In the genomic region with DNA sequence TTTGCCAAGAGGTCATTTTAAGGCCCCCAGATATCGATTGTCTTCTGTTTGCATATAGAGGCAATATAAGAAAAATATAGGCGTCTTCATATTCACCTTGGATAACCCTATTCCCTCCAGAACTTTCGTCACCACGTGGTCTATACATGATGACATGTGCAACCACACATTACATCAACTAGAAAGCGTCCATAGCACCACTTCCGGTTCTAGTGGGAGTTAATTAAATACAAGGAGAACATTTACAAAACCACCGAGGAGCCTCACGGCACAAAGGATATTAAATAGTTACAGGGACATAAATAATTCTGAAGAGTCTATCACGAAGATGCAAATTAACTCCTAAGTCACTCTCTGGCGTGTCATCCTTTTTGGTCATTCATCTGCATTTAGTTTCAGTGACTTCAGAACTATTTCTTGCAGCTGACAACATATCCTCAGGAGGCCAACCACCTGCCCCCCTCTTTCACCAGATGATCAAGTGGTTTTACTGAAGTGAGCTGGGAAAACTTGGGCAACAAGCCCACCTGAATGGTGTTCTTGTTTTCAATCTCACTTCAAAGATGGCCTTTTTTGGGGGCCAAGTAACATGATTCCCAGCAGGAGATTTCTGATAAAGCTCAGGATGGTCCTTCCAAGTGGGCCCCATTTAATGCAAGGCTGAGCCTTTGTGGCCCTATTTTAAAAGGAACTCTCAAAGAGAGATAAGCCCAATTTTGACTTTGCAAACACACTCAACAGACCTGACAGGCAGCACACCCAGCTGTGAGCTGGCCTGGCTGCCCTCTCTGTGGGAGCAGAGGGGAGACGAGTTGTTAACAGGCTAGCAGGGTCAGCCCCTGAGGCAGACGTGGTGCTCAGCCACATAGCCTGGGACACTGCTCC, we compare ENCODE assay signal across 1 cellular context.
A peak's percentile ranks its signal among the peaks of the same experiment; 100 is the strongest.
TF ChIP-seq lines count a peak whose summit lies in the region.

No MANE protein-coding gene starts in this region.

TF ChIP-seq in HEK293, 187 proteins besides CTCF, POLR2A, EP300 and RAD21 (continued from another document and continues in another):
- peak; percentile 24; the same call in 1 of the 2 replicates for TF ChIP-seq KLF8 (tag by site-specific recombination; IDR thresholded peaks at IDR 0.05)
- no peak for TF ChIP-seq ZNF16 (tag by site-specific recombination; IDR thresholded peaks at IDR 0.05; ENCODE audit: low read depth)
- TF ChIP-seq ZNF843 (tag by site-specific recombination; IDR thresholded peaks at IDR 0.05): 0 out of 2 replicates have a peak, but pooled peaks have one; percentile 37
- no peak for TF ChIP-seq ZBTB1 (tag by site-specific recombination; IDR thresholded peaks at IDR 0.05)
- TF ChIP-seq, protein P1, sequence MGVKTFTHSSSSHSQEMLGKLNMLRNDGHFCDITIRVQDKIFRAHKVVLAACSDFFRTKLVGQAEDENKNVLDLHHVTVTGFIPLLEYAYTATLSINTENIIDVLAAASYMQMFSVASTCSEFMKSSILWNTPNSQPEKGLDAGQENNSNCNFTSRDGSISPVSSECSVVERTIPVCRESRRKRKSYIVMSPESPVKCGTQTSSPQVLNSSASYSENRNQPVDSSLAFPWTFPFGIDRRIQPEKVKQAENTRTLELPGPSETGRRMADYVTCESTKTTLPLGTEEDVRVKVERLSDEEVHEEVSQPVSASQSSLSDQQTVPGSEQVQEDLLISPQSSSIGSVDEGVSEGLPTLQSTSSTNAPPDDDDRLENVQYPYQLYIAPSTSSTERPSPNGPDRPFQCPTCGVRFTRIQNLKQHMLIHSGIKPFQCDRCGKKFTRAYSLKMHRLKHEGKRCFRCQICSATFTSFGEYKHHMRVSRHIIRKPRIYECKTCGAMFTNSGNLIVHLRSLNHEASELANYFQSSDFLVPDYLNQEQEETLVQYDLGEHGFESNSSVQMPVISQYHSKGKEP (tag by site-specific recombination; IDR thresholded peaks at IDR 0.05): peak; percentile 40; the same call in 1 of the 2 replicates
- TF ChIP-seq ZNF350 (tag by site-specific recombination; IDR thresholded peaks at IDR 0.05): no peak
- TF ChIP-seq ZNF629 (tag by site-specific recombination; IDR thresholded peaks at IDR 0.05): peak; percentile 92
- TF ChIP-seq ZBTB48 (tag by site-specific recombination; IDR thresholded peaks at IDR 0.05): 0 out of 2 replicates have a peak, but pooled peaks have one; percentile 22
- TF ChIP-seq, protein P2, sequence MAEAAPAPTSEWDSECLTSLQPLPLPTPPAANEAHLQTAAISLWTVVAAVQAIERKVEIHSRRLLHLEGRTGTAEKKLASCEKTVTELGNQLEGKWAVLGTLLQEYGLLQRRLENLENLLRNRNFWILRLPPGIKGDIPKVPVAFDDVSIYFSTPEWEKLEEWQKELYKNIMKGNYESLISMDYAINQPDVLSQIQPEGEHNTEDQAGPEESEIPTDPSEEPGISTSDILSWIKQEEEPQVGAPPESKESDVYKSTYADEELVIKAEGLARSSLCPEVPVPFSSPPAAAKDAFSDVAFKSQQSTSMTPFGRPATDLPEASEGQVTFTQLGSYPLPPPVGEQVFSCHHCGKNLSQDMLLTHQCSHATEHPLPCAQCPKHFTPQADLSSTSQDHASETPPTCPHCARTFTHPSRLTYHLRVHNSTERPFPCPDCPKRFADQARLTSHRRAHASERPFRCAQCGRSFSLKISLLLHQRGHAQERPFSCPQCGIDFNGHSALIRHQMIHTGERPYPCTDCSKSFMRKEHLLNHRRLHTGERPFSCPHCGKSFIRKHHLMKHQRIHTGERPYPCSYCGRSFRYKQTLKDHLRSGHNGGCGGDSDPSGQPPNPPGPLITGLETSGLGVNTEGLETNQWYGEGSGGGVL (tag by site-specific recombination; IDR thresholded peaks at IDR 0.05): peak; percentile 57
- 0 out of 2 replicates have a peak, but pooled peaks have one; percentile 9 for TF ChIP-seq ZNF391 (tag by site-specific recombination; IDR thresholded peaks at IDR 0.05; ENCODE audit: borderline replicate concordance, low read depth)
- TF ChIP-seq, protein P3, sequence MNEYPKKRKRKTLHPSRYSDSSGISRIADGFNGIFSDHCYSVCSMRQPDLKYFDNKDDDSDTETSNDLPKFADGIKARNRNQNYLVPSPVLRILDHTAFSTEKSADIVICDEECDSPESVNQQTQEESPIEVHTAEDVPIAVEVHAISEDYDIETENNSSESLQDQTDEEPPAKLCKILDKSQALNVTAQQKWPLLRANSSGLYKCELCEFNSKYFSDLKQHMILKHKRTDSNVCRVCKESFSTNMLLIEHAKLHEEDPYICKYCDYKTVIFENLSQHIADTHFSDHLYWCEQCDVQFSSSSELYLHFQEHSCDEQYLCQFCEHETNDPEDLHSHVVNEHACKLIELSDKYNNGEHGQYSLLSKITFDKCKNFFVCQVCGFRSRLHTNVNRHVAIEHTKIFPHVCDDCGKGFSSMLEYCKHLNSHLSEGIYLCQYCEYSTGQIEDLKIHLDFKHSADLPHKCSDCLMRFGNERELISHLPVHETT (tag by site-specific recombination; IDR thresholded peaks at IDR 0.05): peak; percentile 67
- TF ChIP-seq, protein P4, sequence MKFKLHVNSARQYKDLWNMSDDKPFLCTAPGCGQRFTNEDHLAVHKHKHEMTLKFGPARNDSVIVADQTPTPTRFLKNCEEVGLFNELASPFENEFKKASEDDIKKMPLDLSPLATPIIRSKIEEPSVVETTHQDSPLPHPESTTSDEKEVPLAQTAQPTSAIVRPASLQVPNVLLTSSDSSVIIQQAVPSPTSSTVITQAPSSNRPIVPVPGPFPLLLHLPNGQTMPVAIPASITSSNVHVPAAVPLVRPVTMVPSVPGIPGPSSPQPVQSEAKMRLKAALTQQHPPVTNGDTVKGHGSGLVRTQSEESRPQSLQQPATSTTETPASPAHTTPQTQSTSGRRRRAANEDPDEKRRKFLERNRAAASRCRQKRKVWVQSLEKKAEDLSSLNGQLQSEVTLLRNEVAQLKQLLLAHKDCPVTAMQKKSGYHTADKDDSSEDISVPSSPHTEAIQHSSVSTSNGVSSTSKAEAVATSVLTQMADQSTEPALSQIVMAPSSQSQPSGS (tag by site-specific recombination; IDR thresholded peaks at IDR 0.05; ENCODE audit: low read depth): peak; percentile 76
- TF ChIP-seq ZNF558 (tag by site-specific recombination; IDR thresholded peaks at IDR 0.05): 0 out of 2 replicates have a peak, but pooled peaks have one; percentile 42
- peak; percentile 62 for TF ChIP-seq ZNF394 (tag by site-specific recombination; IDR thresholded peaks at IDR 0.05; ENCODE audit: borderline replicate concordance)
- peak; percentile 85 for TF ChIP-seq ZFP69B (tag by site-specific recombination; IDR thresholded peaks at IDR 0.05)
- TF ChIP-seq IKZF3 (tag by site-specific recombination; IDR thresholded peaks at IDR 0.05): peak; percentile 16; the same call in 1 of the 2 replicates
- peak; percentile 95 for TF ChIP-seq ZNF366 (tag by site-specific recombination; conservative IDR thresholded peaks at IDR 0.05)
- peak; percentile 81 for TF ChIP-seq ZEB2 (tag by site-specific recombination; IDR thresholded peaks at IDR 0.05)
- TF ChIP-seq ZNF2 (tag by site-specific recombination; IDR thresholded peaks at IDR 0.05): no peak
- TF ChIP-seq SP7 (tag by site-specific recombination; IDR thresholded peaks at IDR 0.05): peak; percentile 92
- peak; percentile 75 for TF ChIP-seq ZNF660 (tag by site-specific recombination; IDR thresholded peaks at IDR 0.05)
- TF ChIP-seq ZNF76 (tag by site-specific recombination; IDR thresholded peaks at IDR 0.05; ENCODE audit: borderline replicate concordance, low read depth): peak; percentile 17; the same call in 1 of the 2 replicates
- no peak; the same call in 1 of the 2 replicates for TF ChIP-seq GLIS1 (tag by site-specific recombination; IDR thresholded peaks at IDR 0.05)
- peak; percentile 88 for TF ChIP-seq ZIC2 (tag by site-specific recombination; IDR thresholded peaks at IDR 0.05)
- TF ChIP-seq FEZF1 (tag by site-specific recombination; IDR thresholded peaks at IDR 0.05): peak; percentile 93
- TF ChIP-seq, protein P5, sequence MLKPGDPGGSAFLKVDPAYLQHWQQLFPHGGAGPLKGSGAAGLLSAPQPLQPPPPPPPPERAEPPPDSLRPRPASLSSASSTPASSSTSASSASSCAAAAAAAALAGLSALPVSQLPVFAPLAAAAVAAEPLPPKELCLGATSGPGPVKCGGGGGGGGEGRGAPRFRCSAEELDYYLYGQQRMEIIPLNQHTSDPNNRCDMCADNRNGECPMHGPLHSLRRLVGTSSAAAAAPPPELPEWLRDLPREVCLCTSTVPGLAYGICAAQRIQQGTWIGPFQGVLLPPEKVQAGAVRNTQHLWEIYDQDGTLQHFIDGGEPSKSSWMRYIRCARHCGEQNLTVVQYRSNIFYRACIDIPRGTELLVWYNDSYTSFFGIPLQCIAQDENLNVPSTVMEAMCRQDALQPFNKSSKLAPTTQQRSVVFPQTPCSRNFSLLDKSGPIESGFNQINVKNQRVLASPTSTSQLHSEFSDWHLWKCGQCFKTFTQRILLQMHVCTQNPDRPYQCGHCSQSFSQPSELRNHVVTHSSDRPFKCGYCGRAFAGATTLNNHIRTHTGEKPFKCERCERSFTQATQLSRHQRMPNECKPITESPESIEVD (tag by site-specific recombination; IDR thresholded peaks at IDR 0.05): peak; percentile 42; the same call in 1 of the 2 replicates
- TF ChIP-seq, protein P6, sequence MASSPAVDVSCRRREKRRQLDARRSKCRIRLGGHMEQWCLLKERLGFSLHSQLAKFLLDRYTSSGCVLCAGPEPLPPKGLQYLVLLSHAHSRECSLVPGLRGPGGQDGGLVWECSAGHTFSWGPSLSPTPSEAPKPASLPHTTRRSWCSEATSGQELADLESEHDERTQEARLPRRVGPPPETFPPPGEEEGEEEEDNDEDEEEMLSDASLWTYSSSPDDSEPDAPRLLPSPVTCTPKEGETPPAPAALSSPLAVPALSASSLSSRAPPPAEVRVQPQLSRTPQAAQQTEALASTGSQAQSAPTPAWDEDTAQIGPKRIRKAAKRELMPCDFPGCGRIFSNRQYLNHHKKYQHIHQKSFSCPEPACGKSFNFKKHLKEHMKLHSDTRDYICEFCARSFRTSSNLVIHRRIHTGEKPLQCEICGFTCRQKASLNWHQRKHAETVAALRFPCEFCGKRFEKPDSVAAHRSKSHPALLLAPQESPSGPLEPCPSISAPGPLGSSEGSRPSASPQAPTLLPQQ (tag by site-specific recombination; IDR thresholded peaks at IDR 0.05): peak; percentile 98
- TF ChIP-seq ZBTB21 (tag by site-specific recombination; IDR thresholded peaks at IDR 0.05): peak; percentile 92
- peak; percentile 71; the same call in 1 of the 2 replicates for TF ChIP-seq ZBTB8A (tag by site-specific recombination; IDR thresholded peaks at IDR 0.05)
- TF ChIP-seq, protein P7, sequence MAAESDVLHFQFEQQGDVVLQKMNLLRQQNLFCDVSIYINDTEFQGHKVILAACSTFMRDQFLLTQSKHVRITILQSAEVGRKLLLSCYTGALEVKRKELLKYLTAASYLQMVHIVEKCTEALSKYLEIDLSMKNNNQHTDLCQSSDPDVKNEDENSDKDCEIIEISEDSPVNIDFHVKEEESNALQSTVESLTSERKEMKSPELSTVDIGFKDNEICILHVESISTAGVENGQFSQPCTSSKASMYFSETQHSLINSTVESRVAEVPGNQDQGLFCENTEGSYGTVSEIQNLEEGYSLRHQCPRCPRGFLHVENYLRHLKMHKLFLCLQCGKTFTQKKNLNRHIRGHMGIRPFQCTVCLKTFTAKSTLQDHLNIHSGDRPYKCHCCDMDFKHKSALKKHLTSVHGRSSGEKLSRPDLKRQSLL (tag by site-specific recombination; IDR thresholded peaks at IDR 0.05): no peak
- peak; percentile 83 for TF ChIP-seq ZNF24 (tag by site-specific recombination; IDR thresholded peaks at IDR 0.05)
- TF ChIP-seq, protein P8, sequence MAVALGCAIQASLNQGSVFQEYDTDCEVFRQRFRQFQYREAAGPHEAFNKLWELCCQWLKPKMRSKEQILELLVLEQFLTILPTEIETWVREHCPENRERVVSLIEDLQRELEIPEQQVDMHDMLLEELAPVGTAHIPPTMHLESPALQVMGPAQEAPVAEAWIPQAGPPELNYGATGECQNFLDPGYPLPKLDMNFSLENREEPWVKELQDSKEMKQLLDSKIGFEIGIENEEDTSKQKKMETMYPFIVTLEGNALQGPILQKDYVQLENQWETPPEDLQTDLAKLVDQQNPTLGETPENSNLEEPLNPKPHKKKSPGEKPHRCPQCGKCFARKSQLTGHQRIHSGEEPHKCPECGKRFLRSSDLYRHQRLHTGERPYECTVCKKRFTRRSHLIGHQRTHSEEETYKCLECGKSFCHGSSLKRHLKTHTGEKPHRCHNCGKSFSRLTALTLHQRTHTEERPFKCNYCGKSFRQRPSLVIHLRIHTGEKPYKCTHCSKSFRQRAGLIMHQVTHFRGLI (tag by site-specific recombination; IDR thresholded peaks at IDR 0.05): peak; percentile 87; the same call in 1 of the 2 replicates
- TF ChIP-seq, protein P9, sequence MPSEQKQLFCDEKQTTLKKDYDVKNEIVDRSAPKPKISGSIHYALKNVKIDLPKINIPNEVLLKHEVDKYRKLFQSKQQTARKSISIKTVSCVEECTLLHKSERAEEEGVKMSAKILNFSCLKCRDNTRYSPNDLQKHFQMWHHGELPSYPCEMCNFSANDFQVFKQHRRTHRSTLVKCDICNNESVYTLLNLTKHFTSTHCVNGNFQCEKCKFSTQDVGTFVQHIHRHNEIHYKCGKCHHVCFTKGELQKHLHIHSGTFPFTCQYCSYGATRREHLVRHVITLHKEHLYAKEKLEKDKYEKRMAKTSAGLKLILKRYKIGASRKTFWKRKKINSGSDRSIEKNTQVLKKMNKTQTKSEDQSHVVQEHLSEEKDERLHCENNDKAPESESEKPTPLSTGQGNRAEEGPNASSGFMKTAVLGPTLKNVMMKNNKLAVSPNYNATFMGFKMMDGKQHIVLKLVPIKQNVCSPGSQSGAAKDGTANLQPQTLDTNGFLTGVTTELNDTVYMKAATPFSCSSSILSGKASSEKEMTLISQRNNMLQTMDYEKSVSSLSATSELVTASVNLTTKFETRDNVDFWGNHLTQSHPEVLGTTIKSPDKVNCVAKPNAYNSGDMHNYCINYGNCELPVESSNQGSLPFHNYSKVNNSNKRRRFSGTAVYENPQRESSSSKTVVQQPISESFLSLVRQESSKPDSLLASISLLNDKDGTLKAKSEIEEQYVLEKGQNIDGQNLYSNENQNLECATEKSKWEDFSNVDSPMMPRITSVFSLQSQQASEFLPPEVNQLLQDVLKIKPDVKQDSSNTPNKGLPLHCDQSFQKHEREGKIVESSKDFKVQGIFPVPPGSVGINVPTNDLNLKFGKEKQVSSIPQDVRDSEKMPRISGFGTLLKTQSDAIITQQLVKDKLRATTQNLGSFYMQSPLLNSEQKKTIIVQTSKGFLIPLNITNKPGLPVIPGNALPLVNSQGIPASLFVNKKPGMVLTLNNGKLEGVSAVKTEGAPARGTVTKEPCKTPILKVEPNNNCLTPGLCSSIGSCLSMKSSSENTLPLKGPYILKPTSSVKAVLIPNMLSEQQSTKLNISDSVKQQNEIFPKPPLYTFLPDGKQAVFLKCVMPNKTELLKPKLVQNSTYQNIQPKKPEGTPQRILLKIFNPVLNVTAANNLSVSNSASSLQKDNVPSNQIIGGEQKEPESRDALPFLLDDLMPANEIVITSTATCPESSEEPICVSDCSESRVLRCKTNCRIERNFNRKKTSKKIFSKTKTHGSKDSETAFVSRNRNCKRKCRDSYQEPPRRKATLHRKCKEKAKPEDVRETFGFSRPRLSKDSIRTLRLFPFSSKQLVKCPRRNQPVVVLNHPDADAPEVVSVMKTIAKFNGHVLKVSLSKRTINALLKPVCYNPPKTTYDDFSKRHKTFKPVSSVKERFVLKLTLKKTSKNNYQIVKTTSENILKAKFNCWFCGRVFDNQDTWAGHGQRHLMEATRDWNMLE (tag by site-specific recombination; conservative IDR thresholded peaks at IDR 0.05; ENCODE audit: low read depth): peak; percentile 59
- TF ChIP-seq ZXDB (tag by site-specific recombination; IDR thresholded peaks at IDR 0.05): peak; percentile 23; the same call in 1 of the 2 replicates
- no peak for TF ChIP-seq TRIM28 (IDR thresholded peaks at IDR 0.05; ENCODE audit: borderline replicate concordance, low read length)
- 0 out of 2 replicates have a peak, but pooled peaks have one; percentile 33 for TF ChIP-seq ZNF600 (tag by site-specific recombination; IDR thresholded peaks at IDR 0.05)
- peak; percentile 79; the same call in 1 of the 2 replicates for TF ChIP-seq ZSCAN23 (tag by site-specific recombination; IDR thresholded peaks at IDR 0.05)
- TF ChIP-seq ZNF664 (tag by site-specific recombination; IDR thresholded peaks at IDR 0.05): 0 out of 2 replicates have a peak, but pooled peaks have one; percentile 37
